8 cellular contexts compared by ENCODE assay signal in genomic region chr19:55341191-55342043, GRCh38. TPM values are rescaled to one million over a fixed set of nuclear protein-coding genes. Genes with fewer than 3 reads are reported as not detected.
DNase-seq lines count a peak whose midpoint lies in the region; ATAC-seq and TF ChIP-seq lines count a peak whose summit lies in the region.

No MANE protein-coding gene starts in this region.

- H4K91ac ChIP-seq in H9 (ENCODE audit: insufficient read length, low read depth, low read length): no peak overlapping the region

- no peaks in the 10 kb centered on the region for H3K79me2 ChIP-seq in H9 (ENCODE audit: insufficient read depth, low read length)

- no peak overlapping the region for H4K5ac ChIP-seq in H9 (ENCODE audit: insufficient read length, low read depth, low read length)

- no peaks in the 10 kb centered on the region; the same call in 1 of the 2 replicates for H3K27me3 ChIP-seq in H9 (ENCODE audit: insufficient read depth, low read length)
- H3K27me3 ChIP-seq in testis: no peaks in the 10 kb centered on the region

- no peak overlapping the region for H4K8ac ChIP-seq in H9 (replicated peaks; ENCODE audit: insufficient read length, low read depth, low read length)

- no peak overlapping the region for H3K23ac ChIP-seq in H9 (ENCODE audit: insufficient read length, low read depth, low read length)

- H3K4ac ChIP-seq in H9 (ENCODE audit: low read depth, low read length): no peak overlapping the region

- DNase-seq in AG04449 (ENCODE audit: low read depth, low spot score): no peak
- peak; percentile 90 for DNase-seq in H9
- peak; percentile 70 for DNase-seq in NCI-H82 treated with DMSO at 0.1 percent for 48 hours (lab: John Stamatoyannopoulos, UW; ENCODE audit: unreplicated experiment)
- DNase-seq in activated T-cell treated with anti-CD3 and anti-CD28 coated beads for 24 hours (ENCODE audit: low read depth): peak; percentile 52
- peak; percentile 56 for DNase-seq in fibroblast of mammary gland (ENCODE audit: low read depth)
- DNase-seq in neural crest cell (ENCODE audit: low read depth, low spot score): peak; percentile 50
- peak; percentile 83 for DNase-seq in testis

- H2BK20ac ChIP-seq in H9 (ENCODE audit: low read depth, low read length, poor library complexity, severe bottlenecking): no peak overlapping the region

- intact Hi-C loops in testis (cut with DNase I; ENCODE audit: low total_unique reads): loop anchor here (5.0 kb wide), 1 partner anchor 41 kb away; the partner anchor contains the start of gene TMEM238

- H2BK120ac ChIP-seq in H9 (ENCODE audit: low read depth, low read length, poor library complexity, severe bottlenecking): no peak overlapping the region

- no peak overlapping the region for H2AFZ ChIP-seq in H9 (ENCODE audit: low read length)

- H3T11ph ChIP-seq in H9 (ENCODE audit: low read length): no peak overlapping the region

- H3K27ac Mint-ChIP-seq in H9 (peak overlapping the region; percentile 59 to 95 (median 95); a peak in 6 of 7 replicates), neural crest cell (ENCODE audit: unreplicated experiment) (peak overlapping the region; percentile 86)

- H3K9ac ChIP-seq in H9 (ENCODE audit: extremely low read depth, insufficient read length, low read length): no peak overlapping the region

- H3K4me2 ChIP-seq in H9 (ENCODE audit: insufficient read depth, insufficient read length, low read length): peak overlapping the region; percentile 74

- H3K36me3 Mint-ChIP-seq in H9 (ENCODE audit: insufficient read depth in 1 of 3, low read depth in 3 of 3) (peaks cover 27 to 45% (median 43%) of the 10 kb centered on the region in 3 experiments; a peak in 6 of 7 replicates), neural crest cell (ENCODE audit: low read depth) (no peaks in the 10 kb centered on the region)

- no peaks in the 10 kb centered on the region for H3K36me3 ChIP-seq in testis (ENCODE audit: low read depth, missing control alignments)

- no peak overlapping the region for H2BK12ac ChIP-seq in H9 (ENCODE audit: insufficient read length, low read depth, low read length)

- H3K4me3 ChIP-seq in AG04449 (ENCODE audit: low read depth, low read length) (peak overlapping the region; percentile 74), fibroblast of mammary gland (ENCODE audit: control insufficient read depth, low read depth, low read length) (peak overlapping the region; percentile 65), testis (peak overlapping the region; percentile 73 to 75)

- H3K4me3 Mint-ChIP-seq in H9 (peak overlapping the region; percentile 84 to 96), neural crest cell (peak overlapping the region; percentile 88)

- peaks cover 17% of the 10 kb centered on the region for H3K23me2 ChIP-seq in H9 (ENCODE audit: insufficient read length, low read depth, low read length, poor library complexity, severe bottlenecking)

- CTCF ChIA-PET in AG04449 (lab: Yijun Ruan, JAX): no interaction called here

- no peak overlapping the region for H2BK5ac ChIP-seq in H9 (ENCODE audit: insufficient read length, low read length)

- H3K27me3 Mint-ChIP-seq in H9 (ENCODE audit: low read depth): peaks cover 15% of the 10 kb centered on the region
- peaks cover 5% of the 10 kb centered on the region for H3K27me3 Mint-ChIP-seq in neural crest cell (ENCODE audit: low read depth)

- POLR2A ChIA-PET in AG04449 (lab: Yijun Ruan, JAX): no interaction called here

- H2AK5ac ChIP-seq in H9 (ENCODE audit: insufficient read length, low read length): no peak overlapping the region

- H3K9me3 Mint-ChIP-seq in H9 (no peaks in the 10 kb centered on the region; a peak in 1 of 5 replicates), neural crest cell (no peaks in the 10 kb centered on the region)

- H4K20me1 ChIP-seq in H9 (ENCODE audit: control insufficient read depth, insufficient read depth, insufficient read length): no peaks in the 10 kb centered on the region

- no peak overlapping the region for H3K14ac ChIP-seq in H9 (ENCODE audit: insufficient read depth, low read length)

- H3K79me1 ChIP-seq in H9 (ENCODE audit: insufficient read depth, low read depth, low read length, poor library complexity, severe bottlenecking): no peaks in the 10 kb centered on the region

- H3K56ac ChIP-seq in H9 (ENCODE audit: insufficient read length, low read depth, low read length): no peak overlapping the region

- ATAC-seq in GM18909 (IDR thresholded peaks at IDR 0.05; ENCODE audit: poor library complexity, unreplicated experiment): no peak

- H3K9me3 ChIP-seq in H9 (ENCODE audit: control insufficient read depth, low read depth, low read length) (no peaks in the 10 kb centered on the region), testis (no peaks in the 10 kb centered on the region)

- H3K18ac ChIP-seq in H9 (ENCODE audit: insufficient read length, low read depth, low read length): no peak overlapping the region

- H3K4me1 Mint-ChIP-seq in H9: peaks cover 21 to 41% of the 10 kb centered on the region in 2 experiments
- H3K4me1 Mint-ChIP-seq in neural crest cell: peaks cover 28% of the 10 kb centered on the region

- H3K4me1 ChIP-seq in H9 (ENCODE audit: insufficient read depth, low read length) (no peaks in the 10 kb centered on the region; the same call in 1 of the 2 replicates), testis (peaks cover 20% of the 10 kb centered on the region)

- TF ChIP-seq CTCF in AG04449 (IDR thresholded peaks at IDR 0.05; ENCODE audit: insufficient read depth, low read length, missing control alignments): no peak
- TF ChIP-seq CTCF in H9 (conservative IDR thresholded peaks at IDR 0.05): no peak
- TF ChIP-seq CTCF in fibroblast of mammary gland (conservative IDR thresholded peaks at IDR 0.05; ENCODE audit: control insufficient read depth, insufficient read depth, low read depth, low read length): no peak
- TF ChIP-seq CTCF in neural crest cell (conservative IDR thresholded peaks at IDR 0.05): no peak
- no peak for TF ChIP-seq CTCF in testis (IDR thresholded peaks at IDR 0.05)

- TF ChIP-seq POLR2A in testis (IDR thresholded peaks at IDR 0.05): no peak

- no CpG with 5 or more reads among the region's 36 CpGs for WGBS in H9 (ENCODE audit: extremely low coverage, insufficient read length, low lambda C conversion rate)
- WGBS in testis, 2 donors: 24 to 48% methylated on average over 19 to 36 of the region's 36 CpGs

- H3K27ac ChIP-seq in H9 (ENCODE audit: insufficient read length, low read depth, low read length): no peak overlapping the region
- peak overlapping the region in 1 of 2 donors; percentile 90 for H3K27ac ChIP-seq in testis

- H2BK15ac ChIP-seq in H9 (ENCODE audit: low read depth, low read length): no peak overlapping the region

RNA-seq across cellular contexts. Expression of gene KMT5C, which starts 1.7 kb away (rescaled TPM):
- 53.7 and 54.5 TPM in 2 replicates for total RNA-seq in H9 (2021)
- total RNA-seq in neural crest cell: 32.9 and 35.2 TPM in 2 replicates
- total RNA-seq in testis: 10 to 100 TPM; 48.8 to 62.9 TPM
- polyA plus RNA-seq in testis (ENCODE audit: insufficient read depth, low read depth, low replicate concordance): 14.6 TPM

RNA-seq across cellular contexts. Expression of gene COX6B2, which starts 13.1 kb away (rescaled TPM):
- total RNA-seq in H9 (2021): 4.0 and 5.0 TPM in 2 replicates
- total RNA-seq in neural crest cell: 0.16 TPM in 1 of 2 replicates, not detected in the other
- total RNA-seq in testis: 10 to 100 TPM; 27.9 to 47.5 TPM
- polyA plus RNA-seq in testis (ENCODE audit: insufficient read depth, low read depth, low replicate concordance): 171 TPM

RNA-seq across cellular contexts. Expression of gene TMEM150B, which starts 16.3 kb away (rescaled TPM):
- 0.63 TPM in 1 of 2 replicates, not detected in the other for total RNA-seq in H9 (2021)
- not detected in 2 replicates for total RNA-seq in neural crest cell
- total RNA-seq in testis: 1 to 10 TPM in 1 of 2 donors, not detected in 1; 2.2 TPM
- polyA plus RNA-seq in testis (ENCODE audit: insufficient read depth, low read depth, low replicate concordance): 0.98 TPM

RNA-seq across cellular contexts. Expression of gene GARIN5B, which starts 21.6 kb away (rescaled TPM):
- total RNA-seq in H9 (2021) (0.13 and 0.15 TPM in 2 replicates), neural crest cell (not detected in 2 replicates), testis (10 to 100 TPM; 11.3 to 28.2 TPM)
- 49.6 TPM for polyA plus RNA-seq in testis (ENCODE audit: insufficient read depth, low read depth, low replicate concordance)

RNA-seq across cellular contexts. Expression of gene IL11, which starts 28.8 kb away (rescaled TPM):
- total RNA-seq in H9 (2021): 3.8 and 3.9 TPM in 2 replicates
- 0.56 and 0.59 TPM in 2 replicates for total RNA-seq in neural crest cell
- total RNA-seq in testis: 1 to 10 TPM; 2.0 to 2.1 TPM
- 1.2 TPM for polyA plus RNA-seq in testis (ENCODE audit: insufficient read depth, low read depth, low replicate concordance)
